Comparison of ENCODE assay signal across 9 cellular contexts in the genomic region with DNA sequence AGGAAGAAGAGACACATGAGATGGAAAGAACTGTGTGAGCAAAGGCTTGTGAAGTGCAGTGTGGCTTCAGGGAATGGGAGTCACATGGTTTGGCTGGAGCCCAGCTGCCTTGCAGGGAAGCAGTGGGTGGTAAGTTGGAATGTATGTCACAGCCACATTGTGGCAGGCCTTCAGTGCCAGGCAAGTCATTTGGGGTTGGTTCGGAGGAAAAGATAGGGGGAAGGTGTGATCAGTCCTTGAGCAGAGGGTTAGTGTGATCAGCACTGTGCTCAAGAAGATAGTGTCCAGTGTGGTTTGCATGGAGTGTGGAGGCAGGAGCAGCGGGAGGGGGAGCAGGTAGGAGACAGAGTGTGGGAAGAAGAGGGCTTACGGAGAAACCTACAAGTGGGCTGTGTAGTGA. TPM values are rescaled to one million over a fixed set of nuclear protein-coding genes. Genes with fewer than 3 reads are reported as not detected.
DNase-seq lines count a peak whose midpoint lies in the region; ATAC-seq and TF ChIP-seq lines count a peak whose summit lies in the region.
"Had no signal": no experiment of that assay in that cellular context is flagged by ENCODE, and none has a peak within 500 bp of the region (broad histone marks: within the 10 kb centered on the region; RNA-seq: fewer than 3 reads in every experiment).

No MANE protein-coding gene starts in this region.

- WGBS in hepatocyte (ENCODE audit: low lambda C conversion rate, missing lambda C conversion rate), result 86% methylated on average over 3 of the region's 3 CpGs

- no peaks in the 10 kb centered on the region for H3K36me3 ChIP-seq in hepatocyte (replicated peaks; ENCODE audit: insufficient read depth, low read depth)

- H3K9me3 Mint-ChIP-seq in effector memory CD8-positive, alpha-beta T cell, result no peaks in the 10 kb centered on the region
- no peaks in the 10 kb centered on the region for H3K9me3 Mint-ChIP-seq in osteocyte (ENCODE audit: unreplicated experiment)

- peak overlapping the region; percentile 15 to 49 for H3K27ac Mint-ChIP-seq in effector memory CD8-positive, alpha-beta T cell
- H3K27ac Mint-ChIP-seq in osteocyte (ENCODE audit: unreplicated experiment), result peak overlapping the region; percentile 35

- no peaks in the 10 kb centered on the region for H4K20me1 ChIP-seq in hepatocyte (ENCODE audit: insufficient read depth, poor library complexity, severe bottlenecking)

- peaks cover 9% of the 10 kb centered on the region for H3K36me3 Mint-ChIP-seq in effector memory CD8-positive, alpha-beta T cell (ENCODE audit: insufficient read depth)
- H3K36me3 Mint-ChIP-seq in osteocyte (ENCODE audit: unreplicated experiment), result no peaks in the 10 kb centered on the region

- H3K9me3 ChIP-seq in hepatocyte (ENCODE audit: low read depth), result no peaks in the 10 kb centered on the region

- no peak overlapping the region for H2AFZ ChIP-seq in hepatocyte

- H3K4me3 ChIP-seq in hepatocyte, result no peak overlapping the region

- TF ChIP-seq CTCF in osteocyte (IDR thresholded peaks at IDR 0.05) (no peak), hepatocyte (IDR thresholded peaks at IDR 0.05; ENCODE audit: poor library complexity) (no peak)

- H3K27me3 ChIP-seq in hepatocyte, result no peaks in the 10 kb centered on the region

- peak overlapping the region in 1 of 2 donors; percentile 14 for H3K4me3 Mint-ChIP-seq in effector memory CD8-positive, alpha-beta T cell
- H3K4me3 Mint-ChIP-seq in osteocyte (ENCODE audit: unreplicated experiment), result no peak overlapping the region

- peak; percentile 90 for DNase-seq in Daoy (ENCODE audit: low read depth)
- peak; percentile 22 for DNase-seq in NCI-H345 treated with DMSO at 0.1 percent for 48 hours (lab: John Stamatoyannopoulos, UW; ENCODE audit: unreplicated experiment)
- no peak for DNase-seq in effector memory CD8-positive, alpha-beta T cell
- DNase-seq in osteocyte (ENCODE audit: extremely low spot score, unreplicated experiment), result no peak
- DNase-seq in globus pallidus (ENCODE audit: low spot score), result no peak
- no peak for DNase-seq in hepatocyte (ENCODE audit: low spot score)

- peaks cover 43% of the 10 kb centered on the region for H3K79me2 ChIP-seq in hepatocyte

- H3K9me2 ChIP-seq in hepatocyte (replicated peaks; ENCODE audit: insufficient read depth), result no peaks in the 10 kb centered on the region

- no peak overlapping the region for H3K27ac ChIP-seq in hepatocyte
- H3K27ac ChIP-seq: VCaP had no signal

- no peak overlapping the region for H3K4me2 ChIP-seq in hepatocyte

- peaks cover 55 to 58% of the 10 kb centered on the region in 2 donors for H3K4me1 Mint-ChIP-seq in effector memory CD8-positive, alpha-beta T cell (ENCODE audit: low read depth in 2 of 2)
- peaks cover 49% of the 10 kb centered on the region for H3K4me1 Mint-ChIP-seq in osteocyte (ENCODE audit: unreplicated experiment)

- ATAC-seq in effector memory CD8-positive, alpha-beta T cell (replicated peaks), result peak; percentile 71
- ATAC-seq in GM18868 (IDR thresholded peaks at IDR 0.05; ENCODE audit: unreplicated experiment) (no peak), HG03439 (IDR thresholded peaks at IDR 0.05; ENCODE audit: unreplicated experiment) (no peak)

- H3K27me3 Mint-ChIP-seq in effector memory CD8-positive, alpha-beta T cell, result no peaks in the 10 kb centered on the region
- H3K27me3 Mint-ChIP-seq in osteocyte (ENCODE audit: unreplicated experiment), result no peaks in the 10 kb centered on the region

- peaks cover 31% of the 10 kb centered on the region for H3K4me1 ChIP-seq in hepatocyte (ENCODE audit: insufficient read depth)

RNA-seq across cellular contexts. Expression of a gene that starts 46.4 kb away (rescaled TPM):
- total RNA-seq in Daoy (2014; rRNA removed; shearing (Covaris generic)), result 5.8 and 7.7 TPM in 2 replicates
- total RNA-seq in osteocyte (14.1 and 15.1 TPM in 2 replicates), hepatocyte (16.5 and 20.0 TPM in 2 replicates)
- 11.7 and 19.8 TPM in 2 replicates for polyA plus RNA-seq in hepatocyte

Comparison
In these comparisons a context has a peak if more than half of its experiments do, and no peak if none do; other contexts are left out.
1. DNase-seq: peak in Daoy (single experiment) and NCI-H345 treated with DMSO at 0.1 percent for 48 hours (single experiment); none in effector memory CD8-positive, alpha-beta T cell (0 of 3), osteocyte (single experiment), globus pallidus (single experiment) and hepatocyte (single experiment).